In the genomic region with DNA sequence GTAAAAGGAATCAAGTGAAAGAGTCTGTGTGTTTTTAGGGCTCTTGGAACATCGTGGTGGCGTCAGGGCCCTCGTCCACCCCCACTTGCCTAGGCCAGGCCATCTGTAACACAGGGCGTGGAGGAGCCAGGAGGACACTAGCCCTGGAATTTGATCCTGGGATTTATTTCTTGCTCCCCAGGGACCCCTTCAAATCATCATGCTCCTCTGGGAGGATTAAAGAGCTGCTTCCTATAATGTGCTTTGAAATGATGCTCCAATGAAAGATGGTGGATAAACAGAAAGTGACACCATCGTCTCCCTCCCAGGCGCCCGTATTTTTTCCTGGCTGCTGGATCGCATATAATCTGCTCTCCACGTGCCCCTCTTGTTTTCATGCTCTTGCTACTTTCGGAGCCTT, we compare ENCODE assay signal across 17 cellular contexts.
"Had no signal": no experiment of that assay in that cellular context is flagged by ENCODE, and none has a peak within 500 bp of the region (broad histone marks: within the 10 kb centered on the region; RNA-seq: fewer than 3 reads in every experiment).

No MANE protein-coding gene starts in this region.

- H3K4me3 ChIP-seq: cardiac muscle cell, esophagus muscularis mucosa, upper lobe of left lung had no signal

- H3K4me1 Mint-ChIP-seq: activated CD4-positive, alpha-beta memory T cell treated with anti-CD3 and anti-CD28 coated beads, Interleukin-2, amount 10 ng/mL, durations not matched to agents 7 days and 5 days; activated CD4-positive, alpha-beta T cell treated with anti-CD3 and anti-CD28 coated beads for 36 hours; activated naive CD8-positive, alpha-beta T cell treated with anti-CD3 and anti-CD28 coated beads, Interleukin-2, amount 10 ng/mL, durations not matched to agents 7 days and 5 days; naive thymus-derived CD4-positive, alpha-beta T cell had no signal

- H3K27ac ChIP-seq: cardiac muscle cell, esophagus muscularis mucosa, upper lobe of left lung, VCaP had no signal

- H3K9me3 Mint-ChIP-seq: activated CD4-positive, alpha-beta memory T cell treated with anti-CD3 and anti-CD28 coated beads, Interleukin-2, amount 10 ng/mL, durations not matched to agents 7 days and 5 days; activated naive CD8-positive, alpha-beta T cell treated with anti-CD3 and anti-CD28 coated beads, Interleukin-2, amount 10 ng/mL, durations not matched to agents 7 days and 5 days; naive thymus-derived CD4-positive, alpha-beta T cell had no signal

- H3K36me3 ChIP-seq: cardiac muscle cell had no signal

- ATAC-seq: activated CD4-positive, alpha-beta T cell treated with anti-CD3 and anti-CD28 coated beads for 36 hours; left lobe of liver; naive thymus-derived CD4-positive, alpha-beta T cell; right cardiac atrium had no signal

- H3K27me3 ChIP-seq: upper lobe of left lung had no signal

- H3K9me3 ChIP-seq: esophagus muscularis mucosa, upper lobe of left lung had no signal

- H3K4me1 ChIP-seq: upper lobe of left lung had no signal

- H3K4me3 Mint-ChIP-seq: activated CD4-positive, alpha-beta memory T cell treated with anti-CD3 and anti-CD28 coated beads, Interleukin-2, amount 10 ng/mL, durations not matched to agents 7 days and 5 days; activated CD4-positive, alpha-beta T cell treated with anti-CD3 and anti-CD28 coated beads for 36 hours; activated naive CD8-positive, alpha-beta T cell treated with anti-CD3 and anti-CD28 coated beads, Interleukin-2, amount 10 ng/mL, durations not matched to agents 7 days and 5 days; naive thymus-derived CD4-positive, alpha-beta T cell had no signal

- H3K27me3 Mint-ChIP-seq: activated CD4-positive, alpha-beta T cell treated with anti-CD3 and anti-CD28 coated beads for 36 hours had no signal

- DNase-seq: activated CD4-positive, alpha-beta memory T cell treated with anti-CD3 and anti-CD28 coated beads, Interleukin-2, amount 10 ng/mL, durations not matched to agents 7 days and 5 days; activated CD4-positive, alpha-beta T cell treated with anti-CD3 and anti-CD28 coated beads for 36 hours; activated gamma-delta T cell treated with Interleukin-2 at 50 U/mL for 16 hours; activated naive CD8-positive, alpha-beta T cell treated with anti-CD3 and anti-CD28 coated beads, Interleukin-2, amount 10 ng/mL, durations not matched to agents 7 days and 5 days; activated T-cell treated with anti-CD3 and anti-CD28 coated beads, Interleukin-2, amount 50 U/mL, for 48 hours; foreskin fibroblast; mammary epithelial cell; naive thymus-derived CD4-positive, alpha-beta T cell; right cardiac atrium; stimulated activated CD4-positive, alpha-beta T cell treated with anti-CD3 and anti-CD28 coated beads, Interleukin-2, amount 100 ng/mL, for 24 hours; stimulated activated naive CD4-positive, alpha-beta T cell treated with Interleukin-2 at 50 U/mL for 16 hours; T1000; upper lobe of left lung had no signal

- H3K27ac Mint-ChIP-seq: activated CD4-positive, alpha-beta memory T cell treated with anti-CD3 and anti-CD28 coated beads, Interleukin-2, amount 10 ng/mL, durations not matched to agents 7 days and 5 days; activated CD4-positive, alpha-beta T cell treated with anti-CD3 and anti-CD28 coated beads for 36 hours; activated naive CD8-positive, alpha-beta T cell treated with anti-CD3 and anti-CD28 coated beads, Interleukin-2, amount 10 ng/mL, durations not matched to agents 7 days and 5 days; naive thymus-derived CD4-positive, alpha-beta T cell had no signal
